27 cellular contexts compared by ENCODE assay signal in genomic region chr3:126773783-126774182, GRCh38.
"Had no signal": no experiment of that assay in that cellular context is flagged by ENCODE, and none has a peak within 500 bp of the region (broad histone marks: within the 10 kb centered on the region; RNA-seq: fewer than 3 reads in every experiment).

No MANE protein-coding gene starts in this region.

- H3K9ac ChIP-seq: KMS-11 had no signal

- H3K36me3 ChIP-seq: adrenal gland, breast epithelium, Peyer's patch, SJSA1 had no signal

- H3K4me2 ChIP-seq: KMS-11 had no signal

- H3K9me3 ChIP-seq: adrenal gland, breast epithelium, Peyer's patch had no signal

- H3K27me3 ChIP-seq: adrenal gland, breast epithelium, Peyer's patch, SJSA1 had no signal

- H3K27ac ChIP-seq: adrenal gland, breast epithelium, KMS-11, Peyer's patch, RWPE1, SJSA1 had no signal

- H3K4me1 ChIP-seq: adrenal gland, breast epithelium, Peyer's patch had no signal

- H3K4me3 ChIP-seq: adrenal gland, breast epithelium, Peyer's patch, SJSA1 had no signal

- ATAC-seq: activated T-cell treated with anti-CD3 and anti-CD28 coated beads, Interleukin-2, amount 50 U/mL, for 72 hours; T-cell had no signal

- DNase-seq: activated B cell treated with CpG ODN at 0.5 μM for 24 hours; activated CD4-positive, alpha-beta memory T cell treated with anti-CD3 and anti-CD28 coated beads, Interleukin-2, amount 10 ng/mL, durations not matched to agents 7 days and 5 days; activated CD4-positive, alpha-beta T cell treated with anti-CD3 and anti-CD28 coated beads, Interleukin-2, amount 50 U/mL, for 1 hour; activated CD8-positive, alpha-beta memory T cell treated with anti-CD3 and anti-CD28 coated beads, Interleukin-2, amount 50 U/mL, for 4 hours; activated naive CD4-positive, alpha-beta T cell treated with anti-CD3 and anti-CD28 coated beads, Interleukin-2, amount 50 U/mL, for 16 hours; activated naive CD8-positive, alpha-beta T cell treated with anti-CD3 and anti-CD28 coated beads, Interleukin-2, amount 10 ng/mL, durations not matched to agents 7 days and 5 days; activated T-cell treated with anti-CD3 and anti-CD28 coated beads, Interleukin-2, amount 50 U/mL, for 72 hours; adrenal gland; aorta; MM.1S; NCI-H1105; NCI-H1436; NCI-H1694 treated with DMSO at 0.1 percent for 48 hours; NCI-H2029 treated with DMSO at 0.1 percent for 48 hours; NCI-H345; NCI-H510A; NCI-H526 treated with DMSO at 0.1 percent for 48 hours; NCI-H82; Peyer's patch; SHP77; T-cell; T-helper 2 cell; T1000 had no signal
